ENCODE assay signal across 12 cellular contexts in genomic region chr12:80821513-80822000, GRCh38.
DNase-seq lines count a peak whose midpoint lies in the region; ATAC-seq and TF ChIP-seq lines count a peak whose summit lies in the region.
"Had no signal": no experiment of that assay in that cellular context is flagged by ENCODE, and none has a peak within 500 bp of the region (broad histone marks: within the 10 kb centered on the region; RNA-seq: fewer than 3 reads in every experiment).

No MANE protein-coding gene starts in this region.

- H3K4me3 ChIP-seq in ectodermal cell (ENCODE audit: insufficient read depth, low read depth, low read length): no peak overlapping the region
- no peak overlapping the region for H3K4me3 ChIP-seq in prostate gland

- H3K27ac ChIP-seq in ectodermal cell (ENCODE audit: insufficient read depth, low read depth, low read length, poor library complexity, severe bottlenecking): peak overlapping the region; percentile 27
- H3K27ac ChIP-seq in prostate gland: no peak overlapping the region

- intact Hi-C loops in prostate gland (cut with DNase I): no loop called here

- H3K4me1 ChIP-seq in ectodermal cell (ENCODE audit: control insufficient read depth, insufficient read depth, low read length) (peaks cover 5% of the 10 kb centered on the region), prostate gland (replicated peaks) (no peaks in the 10 kb centered on the region)

- TF ChIP-seq CTCF in prostate gland (IDR thresholded peaks at IDR 0.05): no peak

- H3K36me3 ChIP-seq in ectodermal cell (ENCODE audit: control insufficient read depth, insufficient read depth, low read length) (no peaks in the 10 kb centered on the region), prostate gland (no peaks in the 10 kb centered on the region)

- 69 to 74% methylated on average over 4 of the region's 4 CpGs for WGBS in ectodermal cell, 2 experiments
- 76% methylated on average over 4 of the region's 4 CpGs for WGBS in prostate gland

- no peak for TF ChIP-seq POLR2A in prostate gland (IDR thresholded peaks at IDR 0.05)

- H3K9me3 ChIP-seq in ectodermal cell (ENCODE audit: control insufficient read depth, low read length) (no peaks in the 10 kb centered on the region), prostate gland (no peaks in the 10 kb centered on the region)

- H3K27me3 ChIP-seq in ectodermal cell (ENCODE audit: control insufficient read depth, insufficient read depth, low read length, poor library complexity, severe bottlenecking) (no peaks in the 10 kb centered on the region), prostate gland (replicated peaks; ENCODE audit: insufficient read depth) (no peaks in the 10 kb centered on the region)

- DNase-seq in COR-L47 (lab: John Stamatoyannopoulos, UW): peak; percentile 8
- no peak for DNase-seq in T-helper 9 cell
- no peak for DNase-seq in DMS 273 treated with DMSO at 0.1 percent for 48 hours (lab: John Stamatoyannopoulos, UW)
- no peak for DNase-seq in prostate gland (ENCODE audit: low spot score)
- DNase-seq: activated naive CD4-positive, alpha-beta T cell treated with anti-CD3 and anti-CD28 coated beads for 36 hours; effector CD8-positive, alpha-beta T cell; NCI-H526; stimulated activated naive CD4-positive, alpha-beta T cell treated with Interleukin-2 at 50 U/mL for 16 hours had no signal

- ATAC-seq in GM21515 (IDR thresholded peaks at IDR 0.05; ENCODE audit: unreplicated experiment) (peak; percentile 65), HG03354 (IDR thresholded peaks at IDR 0.05; ENCODE audit: poor library complexity, severe bottlenecking, unreplicated experiment) (peak; percentile 62), HG03135 (IDR thresholded peaks at IDR 0.05; ENCODE audit: unreplicated experiment) (no peak)
